Comparison of ENCODE assay signal across 17 cellular contexts in genomic region chr2:47811668-47812067, GRCh38. TPM values are rescaled to one million over a fixed set of nuclear protein-coding genes. Genes with fewer than 3 reads are reported as not detected.
A peak's percentile ranks its signal among the peaks of the same experiment; 100 is the strongest.
DNase-seq lines count a peak whose midpoint lies in the region; ATAC-seq and TF ChIP-seq lines count a peak whose summit lies in the region.
"Had no signal": no experiment of that assay in that cellular context is flagged by ENCODE, and none has a peak within 500 bp of the region (broad histone marks: within the 10 kb centered on the region; RNA-seq: fewer than 3 reads in every experiment).

No MANE protein-coding gene starts in this region.

- no peaks in the 10 kb centered on the region for H3K27me3 Mint-ChIP-seq in activated CD8-positive, alpha-beta memory T cell treated with anti-CD3 and anti-CD28 coated beads, Interleukin-2, amount 10 ng/mL, durations not matched to agents 7 days and 5 days
- H3K27me3 Mint-ChIP-seq in activated CD8-positive, alpha-beta T cell treated with anti-CD3 and anti-CD28 coated beads, Interleukin-2, amount 10 ng/mL, durations not matched to agents 7 days and 5 days (ENCODE audit: low read depth) = no peaks in the 10 kb centered on the region
- no peaks in the 10 kb centered on the region for H3K27me3 Mint-ChIP-seq in natural killer cell (ENCODE audit: low read depth in 2 of 2)
- H3K27me3 Mint-ChIP-seq: dendritic cell treated with granulocyte-macrophage colony-stimulating factor and Interleukin-4, amounts not matched to agents 40 ng/mL and 50 ng/mL, for 4 days had no signal

- CTCF ChIA-PET in activated CD8-positive, alpha-beta memory T cell treated with anti-CD3 and anti-CD28 coated beads, Interleukin-2, amount 10 ng/mL, durations not matched to agents 7 days and 5 days (lab: Charles Lee) = no interaction called here
- CTCF ChIA-PET in activated CD8-positive, alpha-beta T cell treated with anti-CD3 and anti-CD28 coated beads, Interleukin-2, amount 10 ng/mL, durations not matched to agents 7 days and 5 days (lab: Charles Lee) = interaction anchor here (0.7 kb wide), 1 partner anchor 18 kb away, joined by 3 read pairs; no protein-coding TSS in a partner anchor

- no peaks in the 10 kb centered on the region for H3K27me3 ChIP-seq in transverse colon
- H3K27me3 ChIP-seq: body of pancreas had no signal

- no peaks in the 10 kb centered on the region for H3K9me3 ChIP-seq in transverse colon
- H3K9me3 ChIP-seq: body of pancreas, Caco-2 had no signal

- H3K27ac Mint-ChIP-seq in activated CD8-positive, alpha-beta memory T cell treated with anti-CD3 and anti-CD28 coated beads, Interleukin-2, amount 10 ng/mL, durations not matched to agents 7 days and 5 days = peak overlapping the region; percentile 54
- peak overlapping the region; percentile 27 for H3K27ac Mint-ChIP-seq in activated CD8-positive, alpha-beta T cell treated with anti-CD3 and anti-CD28 coated beads, Interleukin-2, amount 10 ng/mL, durations not matched to agents 7 days and 5 days
- peak overlapping the region; percentile 27 to 32 for H3K27ac Mint-ChIP-seq in natural killer cell
- H3K27ac Mint-ChIP-seq: dendritic cell treated with granulocyte-macrophage colony-stimulating factor and Interleukin-4, amounts not matched to agents 40 ng/mL and 50 ng/mL, for 4 days had no signal

- TF ChIP-seq CTCF in natural killer cell (IDR thresholded peaks at IDR 0.05) (no peak), transverse colon (IDR thresholded peaks at IDR 0.05) (no peak)

- no peak overlapping the region for H3K4me3 Mint-ChIP-seq in activated CD8-positive, alpha-beta memory T cell treated with anti-CD3 and anti-CD28 coated beads, Interleukin-2, amount 10 ng/mL, durations not matched to agents 7 days and 5 days
- no peak overlapping the region for H3K4me3 Mint-ChIP-seq in activated CD8-positive, alpha-beta T cell treated with anti-CD3 and anti-CD28 coated beads, Interleukin-2, amount 10 ng/mL, durations not matched to agents 7 days and 5 days
- no peak overlapping the region for H3K4me3 Mint-ChIP-seq in natural killer cell
- H3K4me3 Mint-ChIP-seq: dendritic cell treated with granulocyte-macrophage colony-stimulating factor and Interleukin-4, amounts not matched to agents 40 ng/mL and 50 ng/mL, for 4 days had no signal

- no peak overlapping the region for H3K27ac ChIP-seq in transverse colon
- H3K27ac ChIP-seq: body of pancreas had no signal

- WGBS in transverse colon (ENCODE audit: low coverage in 1 of 2), 2 donors = 60 to 84% methylated on average over 1 of the region's 1 CpG

- intact Hi-C loops in natural killer cell (cut with micrococcal nuclease) (no loop called here), transverse colon (cut with DNase I; ENCODE audit: low total_unique reads) (no loop called here)

- H3K4me1 Mint-ChIP-seq in activated CD8-positive, alpha-beta memory T cell treated with anti-CD3 and anti-CD28 coated beads, Interleukin-2, amount 10 ng/mL, durations not matched to agents 7 days and 5 days = peaks cover 3% of the 10 kb centered on the region
- H3K4me1 Mint-ChIP-seq in activated CD8-positive, alpha-beta T cell treated with anti-CD3 and anti-CD28 coated beads, Interleukin-2, amount 10 ng/mL, durations not matched to agents 7 days and 5 days (ENCODE audit: low read depth) = peaks cover 9% of the 10 kb centered on the region
- peaks cover 4 to 5% of the 10 kb centered on the region in 2 donors for H3K4me1 Mint-ChIP-seq in natural killer cell

- no peak overlapping the region for H3K4me3 ChIP-seq in transverse colon
- H3K4me3 ChIP-seq: body of pancreas had no signal

- DNase-seq in activated CD8-positive, alpha-beta memory T cell treated with anti-CD3 and anti-CD28 coated beads, Interleukin-2, amount 10 ng/mL, durations not matched to agents 7 days and 5 days = no peak
- DNase-seq in activated CD8-positive, alpha-beta memory T cell treated with anti-CD3 and anti-CD28 coated beads, Interleukin-2, amount 50 U/mL, for 4 hours = no peak
- DNase-seq in activated CD8-positive, alpha-beta T cell treated with anti-CD3 and anti-CD28 coated beads, Interleukin-2, amount 10 ng/mL, durations not matched to agents 7 days and 5 days = no peak
- no peak for DNase-seq in natural killer cell
- no peak for DNase-seq in transverse colon
- DNase-seq in NCI-H748 (lab: John Stamatoyannopoulos, UW; ENCODE audit: unreplicated experiment) = no peak
- DNase-seq: activated CD4-positive, alpha-beta T cell treated with anti-CD3 and anti-CD28 coated beads, Interleukin-2, amount 50 U/mL, for 4 hours; activated effector memory CD4-positive, alpha-beta T cell treated with anti-CD3 and anti-CD28 coated beads, Interleukin-2, amount 50 U/mL, for 16 hours; body of pancreas; Caco-2; erythroblast; H7; NCI-H1417 treated with DMSO at 0.1 percent for 48 hours; retina had no signal

- in situ Hi-C loops in transverse colon (cut with MboI; ENCODE audit: low pct_ligation_motif_present in 1 of 4, low pct_unique_long_range_greater_than_20kb in 1 of 4, low sequenced_read_pairs in 3 of 4) = no loop called here

- H3K9me3 Mint-ChIP-seq in activated CD8-positive, alpha-beta memory T cell treated with anti-CD3 and anti-CD28 coated beads, Interleukin-2, amount 10 ng/mL, durations not matched to agents 7 days and 5 days (ENCODE audit: low read depth) = no peaks in the 10 kb centered on the region
- H3K9me3 Mint-ChIP-seq in activated CD8-positive, alpha-beta T cell treated with anti-CD3 and anti-CD28 coated beads, Interleukin-2, amount 10 ng/mL, durations not matched to agents 7 days and 5 days (ENCODE audit: insufficient read depth) = no peaks in the 10 kb centered on the region
- no peaks in the 10 kb centered on the region for H3K9me3 Mint-ChIP-seq in natural killer cell
- H3K9me3 Mint-ChIP-seq: dendritic cell treated with granulocyte-macrophage colony-stimulating factor and Interleukin-4, amounts not matched to agents 40 ng/mL and 50 ng/mL, for 4 days had no signal

- TF ChIP-seq EP300 in transverse colon (IDR thresholded peaks at IDR 0.05; ENCODE audit: low read depth) = no peak

- POLR2A ChIA-PET in activated CD8-positive, alpha-beta T cell treated with anti-CD3 and anti-CD28 coated beads, Interleukin-2, amount 10 ng/mL, durations not matched to agents 7 days and 5 days (lab: Charles Lee) = no interaction called here

- peaks cover 60% of the 10 kb centered on the region for H3K36me3 Mint-ChIP-seq in activated CD8-positive, alpha-beta memory T cell treated with anti-CD3 and anti-CD28 coated beads, Interleukin-2, amount 10 ng/mL, durations not matched to agents 7 days and 5 days
- peaks cover 71% of the 10 kb centered on the region for H3K36me3 Mint-ChIP-seq in activated CD8-positive, alpha-beta T cell treated with anti-CD3 and anti-CD28 coated beads, Interleukin-2, amount 10 ng/mL, durations not matched to agents 7 days and 5 days (ENCODE audit: low read depth)
- no peaks in the 10 kb centered on the region for H3K36me3 Mint-ChIP-seq in natural killer cell

- TF ChIP-seq POLR2A in GM19193 (IDR thresholded peaks at IDR 0.05; ENCODE audit: extremely low read depth, insufficient read depth, insufficient read length) (peak; percentile 19), transverse colon (IDR thresholded peaks at IDR 0.05) (no peak)

- H3K4me1 ChIP-seq in transverse colon = no peaks in the 10 kb centered on the region
- H3K4me1 ChIP-seq: body of pancreas, Caco-2 had no signal

- ATAC-seq in activated CD8-positive, alpha-beta memory T cell treated with anti-CD3 and anti-CD28 coated beads, Interleukin-2, amount 10 ng/mL, durations not matched to agents 7 days and 5 days = no peak
- ATAC-seq in activated CD8-positive, alpha-beta T cell treated with anti-CD3 and anti-CD28 coated beads, Interleukin-2, amount 10 ng/mL, durations not matched to agents 7 days and 5 days = no peak
- ATAC-seq in natural killer cell (no peak), HG02678 (IDR thresholded peaks at IDR 0.05; ENCODE audit: unreplicated experiment) (no peak)
- ATAC-seq: body of pancreas had no signal

- peaks cover 0 to 53% (median 16%) of the 10 kb centered on the region in 4 donors for H3K36me3 ChIP-seq in transverse colon

RNA-seq across cellular contexts. Expression of gene MSH6, which starts 28.7 kb away (rescaled TPM):
- total RNA-seq in activated CD8-positive, alpha-beta memory T cell treated with anti-CD3 and anti-CD28 coated beads, Interleukin-2, amount 10 ng/mL, durations not matched to agents 7 days and 5 days = 100 to 1,000 TPM in 1 of 2 experiments, 10 to 100 TPM in 1; 93.8 to 103 TPM
- total RNA-seq in activated CD8-positive, alpha-beta T cell treated with anti-CD3 and anti-CD28 coated beads, Interleukin-2, amount 10 ng/mL, durations not matched to agents 7 days and 5 days = 100 to 1,000 TPM in 1 of 2 experiments, 10 to 100 TPM in 1; 96.4 to 107 TPM
- total RNA-seq in natural killer cell = 10 to 100 TPM; 18.5 to 35.5 (median 26.2) TPM
- total RNA-seq in transverse colon = 10 to 100 TPM; 15.9 to 21.9 (median 17.2) TPM
